In the genomic region with DNA sequence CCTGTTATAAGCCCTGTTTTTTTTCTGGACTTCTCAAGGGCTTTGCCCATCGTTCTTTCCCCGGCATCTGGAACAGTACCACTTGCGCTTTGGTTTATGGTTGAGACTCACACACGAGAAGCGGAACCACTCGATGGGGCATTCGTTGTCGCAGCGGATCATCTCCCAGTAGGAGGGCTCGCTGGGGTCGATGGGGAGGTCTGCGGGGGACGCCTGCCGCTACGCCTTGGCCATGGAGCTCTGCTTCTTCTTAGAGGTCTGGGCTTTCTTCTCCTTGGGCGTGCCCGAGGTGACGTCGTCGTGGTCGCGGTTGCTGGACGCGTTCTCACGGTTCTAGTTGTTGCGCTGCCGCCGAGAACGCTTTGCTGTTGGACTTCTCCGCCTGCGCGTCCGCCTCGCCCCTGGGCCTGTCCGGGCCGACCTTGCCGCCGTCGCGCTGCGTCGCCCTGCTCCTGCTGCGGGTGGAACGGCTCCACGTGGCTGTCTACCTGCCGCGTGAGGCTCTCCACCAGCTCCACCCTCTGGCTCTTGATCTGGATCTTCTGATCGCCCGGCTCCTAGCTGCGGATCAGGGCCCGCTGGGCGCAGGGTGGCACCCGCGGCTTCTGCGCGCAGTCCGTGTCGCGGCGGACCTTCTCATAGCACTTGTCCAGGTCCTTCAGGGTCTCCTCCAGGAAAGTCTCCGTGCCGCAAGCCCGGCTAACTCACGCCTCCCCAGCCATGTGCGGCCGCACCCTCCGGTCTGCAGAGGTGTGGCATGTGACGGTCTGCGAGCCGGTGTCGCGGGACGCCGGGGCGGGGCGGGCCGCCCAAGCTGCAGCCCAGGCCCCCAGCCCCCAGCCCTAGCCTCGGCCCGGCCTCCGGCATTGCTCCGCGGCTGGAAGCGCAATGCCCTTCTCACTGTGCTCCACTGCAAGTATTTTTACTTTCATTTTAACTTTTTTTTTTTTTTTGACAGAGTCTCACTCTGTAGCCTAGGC, we compare ENCODE assay signal across 9 cellular contexts. TPM values are rescaled to one million over a fixed set of nuclear protein-coding genes. Genes with fewer than 3 reads are reported as not detected.
DNase-seq lines count a peak whose midpoint lies in the region; ATAC-seq and TF ChIP-seq lines count a peak whose summit lies in the region.
"Had no signal": no experiment of that assay in that cellular context is flagged by ENCODE, and none has a peak within 500 bp of the region (broad histone marks: within the 10 kb centered on the region; RNA-seq: fewer than 3 reads in every experiment).

No MANE protein-coding gene starts in this region.

- H3K9me3 ChIP-seq in fibroblast of lung (ENCODE audit: control insufficient read depth, insufficient read depth, low read depth, low read length): no peaks in the 10 kb centered on the region
- no peaks in the 10 kb centered on the region for H3K9me3 ChIP-seq in uterus

- ATAC-seq in HG03469 (IDR thresholded peaks at IDR 0.05; ENCODE audit: unreplicated experiment): no peak

- H3K36me3 ChIP-seq in fibroblast of lung (ENCODE audit: control insufficient read depth, insufficient read depth, low read length) (no peaks in the 10 kb centered on the region), uterus (no peaks in the 10 kb centered on the region)

- H3K79me2 ChIP-seq in fibroblast of lung (ENCODE audit: control insufficient read depth, insufficient read depth, low read length): no peaks in the 10 kb centered on the region

- intact Hi-C loops in posterior cingulate gyrus (cut with DNase I) (no loop called here), uterus (cut with DNase I; ENCODE audit: low total_unique reads) (no loop called here)

- peak overlapping the region; percentile 2 for H2AFZ ChIP-seq in fibroblast of lung (ENCODE audit: low read length)

- H4K20me1 ChIP-seq in fibroblast of lung (ENCODE audit: control insufficient read depth, extremely low read depth, insufficient read depth, low read length): no peaks in the 10 kb centered on the region

- TF ChIP-seq CTCF in fibroblast of lung (conservative IDR thresholded peaks at IDR 0.05 in 1 of 2, IDR thresholded peaks at IDR 0.05 in 1 of 2; ENCODE audit: low read depth in 1 of 2, low read length in 2 of 2): no peak
- no peak for TF ChIP-seq CTCF in uterus (IDR thresholded peaks at IDR 0.05)

- H3K4me1 Mint-ChIP-seq in IgD-negative memory B cell: peaks cover 2 to 8% (median 6%) of the 10 kb centered on the region in 3 donors

- H3K27me3 ChIP-seq in fibroblast of lung (ENCODE audit: control insufficient read depth, insufficient read depth, low read length) (no peaks in the 10 kb centered on the region), uterus (no peaks in the 10 kb centered on the region)

- peaks cover 0 to 1% (median 0%) of the 10 kb centered on the region in 3 donors for H3K9me3 Mint-ChIP-seq in IgD-negative memory B cell

- TF ChIP-seq POLR2A in GM15510 (IDR thresholded peaks at IDR 0.05; ENCODE audit: borderline replicate concordance, extremely low read depth, insufficient read length): peak; percentile 18
- TF ChIP-seq POLR2A in uterus (IDR thresholded peaks at IDR 0.05): no peak

- DNase-seq in activated CD8-positive, alpha-beta memory T cell treated with anti-CD3 and anti-CD28 coated beads, Interleukin-2, amount 50 U/mL, for 4 hours: peak; percentile 48
- peak; percentile 41 to 51 for DNase-seq in fibroblast of lung (ENCODE audit: low read depth in 2 of 2)
- peak in 7 of 10 donors; percentile 2 to 87 (median 31) for DNase-seq in posterior cingulate gyrus
- DNase-seq in uterus: peak; percentile 33 to 37
- DNase-seq in NCI-H2081 treated with DMSO at 0.1 percent for 48 hours (lab: John Stamatoyannopoulos, UW): no peak

- peak overlapping the region; percentile 69 for H3K4me2 ChIP-seq in fibroblast of lung (ENCODE audit: extremely low read depth, insufficient read depth, low read length)

- H3K27ac Mint-ChIP-seq in IgD-negative memory B cell: peak overlapping the region in 1 of 3 donors; percentile 5

- peak overlapping the region; percentile 21 for H3K9ac ChIP-seq in fibroblast of lung (ENCODE audit: insufficient read depth, low read length)

- H3K4me3 Mint-ChIP-seq in IgD-negative memory B cell: peak overlapping the region; percentile 77 to 92 (median 87)

- no peaks in the 10 kb centered on the region for H3K27me3 Mint-ChIP-seq in IgD-negative memory B cell

- no peaks in the 10 kb centered on the region for H3K36me3 Mint-ChIP-seq in IgD-negative memory B cell

- peak overlapping the region; percentile 5 to 63 (median 48) for H3K4me3 ChIP-seq in fibroblast of lung (replicated peaks in 1 of 4; ENCODE audit: control extremely low read depth in 1 of 4, insufficient read depth in 1 of 4, low read depth in 3 of 4, low read length in 4 of 4)
- H3K4me3 ChIP-seq in uterus: peak overlapping the region; percentile 47
- H3K4me3 ChIP-seq: SK-N-MC had no signal

- H3K4me1 ChIP-seq in fibroblast of lung (ENCODE audit: control insufficient read depth, extremely low read depth, insufficient read depth, low read length): no peaks in the 10 kb centered on the region
- H3K4me1 ChIP-seq in uterus: no peaks in the 10 kb centered on the region

- H3K27ac ChIP-seq in fibroblast of lung (ENCODE audit: insufficient read depth, low read length): no peak overlapping the region
- H3K27ac ChIP-seq in uterus: peak overlapping the region in 1 of 2 donors; percentile 34
- H3K27ac ChIP-seq: SK-N-MC had no signal

RNA-seq across cellular contexts. Expression of a gene that starts 40.5 kb away (rescaled TPM):
- polyA plus RNA-seq in IgD-negative memory B cell (34.1 TPM), fibroblast of lung (55.5 and 115 TPM in 2 replicates)
- total RNA-seq in fibroblast of lung (91.9 and 106 TPM in 2 replicates), uterus (100 to 1,000 TPM; 117 to 243 (median 144) TPM)
- polyA plus RNA-seq in fibroblast of lung (2012): 21.5 and 41.2 TPM in 2 replicates
- polyA minus RNA-seq in fibroblast of lung (ENCODE audit: low replicate concordance): 40.1 and 88.4 TPM in 2 replicates
